ENCODE assay signal across 15 cellular contexts in the genomic region with DNA sequence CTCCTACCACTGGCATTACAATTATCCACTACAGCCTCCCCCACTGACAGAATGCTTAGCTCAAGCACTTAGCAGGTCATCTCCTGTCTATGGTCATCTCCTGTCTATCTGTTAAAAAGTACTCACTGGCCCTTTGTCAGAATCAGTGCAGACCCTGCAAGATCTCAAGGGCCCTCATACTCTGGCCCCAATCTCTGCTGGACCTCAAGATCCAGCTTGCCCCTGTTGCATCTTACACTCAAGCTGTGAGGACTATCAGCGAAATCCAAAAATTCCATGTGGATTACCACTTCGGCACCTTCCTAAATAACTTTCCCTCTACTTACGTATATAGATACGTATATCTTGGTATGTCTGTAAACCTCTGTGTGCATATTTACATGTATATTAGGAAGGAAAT.
"Had no signal": no experiment of that assay in that cellular context is flagged by ENCODE, and none has a peak within 500 bp of the region (broad histone marks: within the 10 kb centered on the region; RNA-seq: fewer than 3 reads in every experiment).

No MANE protein-coding gene starts in this region.

- H3K27me3 Mint-ChIP-seq: naive thymus-derived CD8-positive, alpha-beta T cell had no signal

- H3K4me1 ChIP-seq: colonic mucosa, right atrium auricular region, sigmoid colon had no signal

- DNase-seq: colonic mucosa; dermis blood vessel endothelial cell; foreskin melanocyte; head of caudate nucleus; hippocampal formation; kidney glomerular epithelial cell; naive thymus-derived CD8-positive, alpha-beta T cell; nucleus accumbens; ovary; sigmoid colon; stimulated activated naive CD4-positive, alpha-beta T cell treated with Interleukin-2 at 50 U/mL for 16 hours; trophoblast cell had no signal

- H3K36me3 ChIP-seq: colonic mucosa, neural progenitor cell, ovary, right atrium auricular region, sigmoid colon had no signal

- H3K4me3 Mint-ChIP-seq: naive thymus-derived CD8-positive, alpha-beta T cell; neural progenitor cell had no signal

- H3K4me2 ChIP-seq: neural progenitor cell had no signal

- H3K36me3 Mint-ChIP-seq: neural progenitor cell had no signal

- H3K4me3 ChIP-seq: colonic mucosa, neural progenitor cell, ovary, right atrium auricular region, sigmoid colon, skin epidermis had no signal

- H3K27ac Mint-ChIP-seq: neural progenitor cell had no signal

- H2AFZ ChIP-seq: neural progenitor cell had no signal

- H3K9me3 ChIP-seq: colonic mucosa, ovary, right atrium auricular region, sigmoid colon had no signal

- H3K27ac ChIP-seq: colonic mucosa, neural progenitor cell, ovary, right atrium auricular region, sigmoid colon, skin epidermis had no signal

- H3K9me3 Mint-ChIP-seq: neural progenitor cell had no signal

- H3K9ac ChIP-seq: neural progenitor cell had no signal

- ATAC-seq: naive thymus-derived CD8-positive, alpha-beta T cell had no signal

- H3K27me3 ChIP-seq: colonic mucosa, ovary, right atrium auricular region had no signal
